In genomic region chr6:34576286-34576955, GRCh38 we compare ENCODE assay signal across 25 cellular contexts. TPM values are rescaled to one million over a fixed set of nuclear protein-coding genes. Genes with fewer than 3 reads are reported as not detected.
DNase-seq lines count a peak whose midpoint lies in the region; ATAC-seq and TF ChIP-seq lines count a peak whose summit lies in the region.
"Had no signal": no experiment of that assay in that cellular context is flagged by ENCODE, and none has a peak within 500 bp of the region (broad histone marks: within the 10 kb centered on the region; RNA-seq: fewer than 3 reads in every experiment).

No MANE protein-coding gene starts in this region.

- no peaks in the 10 kb centered on the region for H3K9me3 Mint-ChIP-seq in activated CD8-positive, alpha-beta T cell treated with anti-CD3 and anti-CD28 coated beads, Interleukin-2, amount 10 ng/mL, durations not matched to agents 7 days and 5 days (ENCODE audit: insufficient read depth)
- no peaks in the 10 kb centered on the region for H3K9me3 Mint-ChIP-seq in activated CD8-positive, alpha-beta T cell treated with anti-CD3 and anti-CD28 coated beads for 36 hours
- H3K9me3 Mint-ChIP-seq in progenitor cell of endocrine pancreas (ENCODE audit: low read depth) = no peaks in the 10 kb centered on the region
- H3K9me3 Mint-ChIP-seq: activated naive CD8-positive, alpha-beta T cell treated with anti-CD3 and anti-CD28 coated beads for 36 hours; central memory CD8-positive, alpha-beta T cell had no signal

- POLR2A ChIA-PET in activated CD8-positive, alpha-beta T cell treated with anti-CD3 and anti-CD28 coated beads, Interleukin-2, amount 10 ng/mL, durations not matched to agents 7 days and 5 days (lab: Charles Lee) = no interaction called here
- POLR2A ChIA-PET in activated CD8-positive, alpha-beta T cell treated with anti-CD3 and anti-CD28 coated beads for 36 hours (lab: Charles Lee) = interaction anchor here (0.6 kb wide), 1 partner anchor 19 kb away, joined by 3 read pairs; no protein-coding TSS in a partner anchor

- no peak overlapping the region for H3K4me3 Mint-ChIP-seq in activated CD8-positive, alpha-beta T cell treated with anti-CD3 and anti-CD28 coated beads, Interleukin-2, amount 10 ng/mL, durations not matched to agents 7 days and 5 days
- H3K4me3 Mint-ChIP-seq in activated CD8-positive, alpha-beta T cell treated with anti-CD3 and anti-CD28 coated beads for 36 hours = no peak overlapping the region
- H3K4me3 Mint-ChIP-seq in progenitor cell of endocrine pancreas (ENCODE audit: low read depth) = no peak overlapping the region
- H3K4me3 Mint-ChIP-seq: activated naive CD8-positive, alpha-beta T cell treated with anti-CD3 and anti-CD28 coated beads for 36 hours; central memory CD8-positive, alpha-beta T cell had no signal

- DNase-seq in activated CD8-positive, alpha-beta T cell treated with anti-CD3 and anti-CD28 coated beads, Interleukin-2, amount 10 ng/mL, durations not matched to agents 7 days and 5 days = no peak
- DNase-seq in activated CD8-positive, alpha-beta T cell treated with anti-CD3 and anti-CD28 coated beads for 36 hours = no peak
- DNase-seq in RPMI7951 (ENCODE audit: low read depth) (peak; percentile 18), fibroblast of peridontal ligament (ENCODE audit: extremely low read depth) (peak; percentile 6), progenitor cell of endocrine pancreas (ENCODE audit: low spot score, unreplicated experiment) (no peak), dedifferentiated amniotic fluid mesenchymal stem cell (ENCODE audit: extremely low spot score) (no peak), EL (no peak), A172 (ENCODE audit: low spot score) (no peak)
- DNase-seq: activated CD4-positive, CD25-positive, alpha-beta regulatory T cell treated with anti-CD3 and anti-CD28 coated beads, Interleukin-2, amount 50 U/mL, for 72 hours; activated effector memory CD4-positive, alpha-beta T cell treated with anti-CD3 and anti-CD28 coated beads, Interleukin-2, amount 50 U/mL, for 16 hours; activated naive CD8-positive, alpha-beta T cell treated with anti-CD3 and anti-CD28 coated beads for 36 hours; activated T-cell treated with anti-CD3 and anti-CD28 coated beads for 4 hours; DMS79 treated with DMSO at 0.1 percent for 48 hours; Karpas-422; NCI-H1092 treated with DMSO at 0.1 percent for 48 hours; NCI-H187; NCI-H2171 treated with DMSO at 0.1 percent for 48 hours; NCI-H524; NK-92 treated with Interleukin-12 subunit alpha and Interleukin-12 subunit beta, amount 100 ng/mL, for 24 hours had no signal

- CTCF ChIA-PET in activated CD8-positive, alpha-beta T cell treated with anti-CD3 and anti-CD28 coated beads, Interleukin-2, amount 10 ng/mL, durations not matched to agents 7 days and 5 days (lab: Charles Lee) = no interaction called here
- CTCF ChIA-PET in activated CD8-positive, alpha-beta T cell treated with anti-CD3 and anti-CD28 coated beads for 36 hours (lab: Charles Lee) = no interaction called here

- H3K36me3 Mint-ChIP-seq in activated CD8-positive, alpha-beta T cell treated with anti-CD3 and anti-CD28 coated beads, Interleukin-2, amount 10 ng/mL, durations not matched to agents 7 days and 5 days (ENCODE audit: low read depth) = no peaks in the 10 kb centered on the region
- no peaks in the 10 kb centered on the region for H3K36me3 Mint-ChIP-seq in activated CD8-positive, alpha-beta T cell treated with anti-CD3 and anti-CD28 coated beads for 36 hours (ENCODE audit: low read depth)
- H3K36me3 Mint-ChIP-seq in progenitor cell of endocrine pancreas (ENCODE audit: insufficient read depth) = no peaks in the 10 kb centered on the region
- H3K36me3 Mint-ChIP-seq: activated naive CD8-positive, alpha-beta T cell treated with anti-CD3 and anti-CD28 coated beads for 36 hours had no signal

- ATAC-seq in activated CD8-positive, alpha-beta T cell treated with anti-CD3 and anti-CD28 coated beads, Interleukin-2, amount 10 ng/mL, durations not matched to agents 7 days and 5 days = no peak
- ATAC-seq in activated CD8-positive, alpha-beta T cell treated with anti-CD3 and anti-CD28 coated beads for 36 hours = no peak
- ATAC-seq: A549, mucosa of descending colon, right cardiac atrium had no signal

- H3K27ac Mint-ChIP-seq in activated CD8-positive, alpha-beta T cell treated with anti-CD3 and anti-CD28 coated beads, Interleukin-2, amount 10 ng/mL, durations not matched to agents 7 days and 5 days = peak overlapping the region; percentile 39
- H3K27ac Mint-ChIP-seq in activated CD8-positive, alpha-beta T cell treated with anti-CD3 and anti-CD28 coated beads for 36 hours = no peak overlapping the region
- peak overlapping the region; percentile 13 for H3K27ac Mint-ChIP-seq in progenitor cell of endocrine pancreas
- H3K27ac Mint-ChIP-seq: activated naive CD8-positive, alpha-beta T cell treated with anti-CD3 and anti-CD28 coated beads for 36 hours had no signal

- H3K27me3 Mint-ChIP-seq in activated CD8-positive, alpha-beta T cell treated with anti-CD3 and anti-CD28 coated beads, Interleukin-2, amount 10 ng/mL, durations not matched to agents 7 days and 5 days (ENCODE audit: low read depth) = no peaks in the 10 kb centered on the region
- H3K27me3 Mint-ChIP-seq in activated CD8-positive, alpha-beta T cell treated with anti-CD3 and anti-CD28 coated beads for 36 hours = no peaks in the 10 kb centered on the region
- peaks cover 14% of the 10 kb centered on the region for H3K27me3 Mint-ChIP-seq in progenitor cell of endocrine pancreas
- H3K27me3 Mint-ChIP-seq: activated naive CD8-positive, alpha-beta T cell treated with anti-CD3 and anti-CD28 coated beads for 36 hours; central memory CD8-positive, alpha-beta T cell had no signal

- no peak for TF ChIP-seq CTCF in activated CD8-positive, alpha-beta T cell treated with anti-CD3 and anti-CD28 coated beads for 36 hours (IDR thresholded peaks at IDR 0.05)
- TF ChIP-seq CTCF in progenitor cell of endocrine pancreas (IDR thresholded peaks at IDR 0.05; ENCODE audit: unreplicated experiment) = no peak

- intact Hi-C loops in activated CD8-positive, alpha-beta T cell treated with anti-CD3 and anti-CD28 coated beads for 36 hours (cut with micrococcal nuclease) = no loop called here

- H3K4me1 Mint-ChIP-seq in activated CD8-positive, alpha-beta T cell treated with anti-CD3 and anti-CD28 coated beads, Interleukin-2, amount 10 ng/mL, durations not matched to agents 7 days and 5 days (ENCODE audit: low read depth) = peaks cover 7% of the 10 kb centered on the region
- H3K4me1 Mint-ChIP-seq in activated CD8-positive, alpha-beta T cell treated with anti-CD3 and anti-CD28 coated beads for 36 hours (ENCODE audit: low read depth) = no peaks in the 10 kb centered on the region
- peaks cover 3% of the 10 kb centered on the region for H3K4me1 Mint-ChIP-seq in progenitor cell of endocrine pancreas (ENCODE audit: low read depth)

RNA-seq across cellular contexts. Expression of gene SPDEF, which starts 20.3 kb away (rescaled TPM):
- under 1 TPM in 1 of 2 experiments, not detected in 1; 0.13 TPM for total RNA-seq in activated CD8-positive, alpha-beta T cell treated with anti-CD3 and anti-CD28 coated beads, Interleukin-2, amount 10 ng/mL, durations not matched to agents 7 days and 5 days
- not detected for total RNA-seq in activated CD8-positive, alpha-beta T cell treated with anti-CD3 and anti-CD28 coated beads for 36 hours
- 0.20 and 0.24 TPM in 2 replicates for total RNA-seq in RPMI7951 (2014; rRNA removed; shearing (Covaris generic))
- total RNA-seq in progenitor cell of endocrine pancreas = 0.62 and 0.65 TPM in 2 replicates
- total RNA-seq in A172 (2014; rRNA removed; shearing (Covaris generic)) = not detected in 2 replicates
- total RNA-seq: activated naive CD8-positive, alpha-beta T cell treated with anti-CD3 and anti-CD28 coated beads for 36 hours; T-helper 1 cell treated with Interleukin-12 subunit alpha and Interleukin-12 subunit beta and Interleukin-4 antibody, amounts not matched to agents 30 ng/mL and 1 ng/mL, for 36 hours; tibial nerve had no signal

Comparison
In these comparisons a context has a peak if more than half of its experiments do, and no peak if none do; other contexts are left out.
1. DNase-seq: peak in RPMI7951 (single experiment) and fibroblast of peridontal ligament (single experiment); none in activated CD8-positive, alpha-beta T cell treated with anti-CD3 and anti-CD28 coated beads, Interleukin-2, amount 10 ng/mL, durations not matched to agents 7 days and 5 days (single experiment), activated CD8-positive, alpha-beta T cell treated with anti-CD3 and anti-CD28 coated beads for 36 hours (single experiment), progenitor cell of endocrine pancreas (single experiment), dedifferentiated amniotic fluid mesenchymal stem cell (single experiment), EL (single experiment) and A172 (single experiment).